2 cellular contexts compared by ENCODE assay signal in the genomic region with DNA sequence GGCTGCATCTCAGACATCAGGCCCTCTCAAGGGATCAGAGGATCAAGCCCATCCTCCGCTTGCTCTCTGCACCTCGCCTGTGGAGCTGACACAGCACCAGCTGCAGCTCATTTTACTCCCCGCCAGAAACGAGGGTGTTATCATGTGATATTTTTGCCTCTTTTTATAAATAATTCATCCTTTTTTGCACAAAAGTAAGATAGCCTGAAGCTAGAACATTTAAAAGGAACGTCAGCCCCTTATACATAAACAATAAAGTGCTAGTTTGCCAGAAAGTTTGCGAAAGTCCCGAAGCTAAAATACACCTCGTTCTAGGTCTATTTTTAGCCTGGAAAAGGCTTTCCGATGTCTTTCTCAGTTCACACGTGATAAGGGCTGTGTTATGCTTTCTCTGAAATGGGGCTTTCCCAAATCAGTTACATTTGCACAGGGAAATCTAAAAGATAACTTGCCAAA.
TF ChIP-seq lines count a peak whose summit lies in the region.

No MANE protein-coding gene starts in this region.

TF ChIP-seq in GM23338, 12 proteins besides CTCF, POLR2A, EP300 and RAD21 (continues in another document):
- TF ChIP-seq NANOG (IDR thresholded peaks at IDR 0.05; ENCODE audit: borderline replicate concordance): no peak
- no peak for TF ChIP-seq CREB1 (CRISPR knock-in tag; IDR thresholded peaks at IDR 0.05; ENCODE audit: low read depth)
- TF ChIP-seq EZH2phosphoT487 (IDR thresholded peaks at IDR 0.05; ENCODE audit: unreplicated experiment): no peak
- TF ChIP-seq, protein P1, sequence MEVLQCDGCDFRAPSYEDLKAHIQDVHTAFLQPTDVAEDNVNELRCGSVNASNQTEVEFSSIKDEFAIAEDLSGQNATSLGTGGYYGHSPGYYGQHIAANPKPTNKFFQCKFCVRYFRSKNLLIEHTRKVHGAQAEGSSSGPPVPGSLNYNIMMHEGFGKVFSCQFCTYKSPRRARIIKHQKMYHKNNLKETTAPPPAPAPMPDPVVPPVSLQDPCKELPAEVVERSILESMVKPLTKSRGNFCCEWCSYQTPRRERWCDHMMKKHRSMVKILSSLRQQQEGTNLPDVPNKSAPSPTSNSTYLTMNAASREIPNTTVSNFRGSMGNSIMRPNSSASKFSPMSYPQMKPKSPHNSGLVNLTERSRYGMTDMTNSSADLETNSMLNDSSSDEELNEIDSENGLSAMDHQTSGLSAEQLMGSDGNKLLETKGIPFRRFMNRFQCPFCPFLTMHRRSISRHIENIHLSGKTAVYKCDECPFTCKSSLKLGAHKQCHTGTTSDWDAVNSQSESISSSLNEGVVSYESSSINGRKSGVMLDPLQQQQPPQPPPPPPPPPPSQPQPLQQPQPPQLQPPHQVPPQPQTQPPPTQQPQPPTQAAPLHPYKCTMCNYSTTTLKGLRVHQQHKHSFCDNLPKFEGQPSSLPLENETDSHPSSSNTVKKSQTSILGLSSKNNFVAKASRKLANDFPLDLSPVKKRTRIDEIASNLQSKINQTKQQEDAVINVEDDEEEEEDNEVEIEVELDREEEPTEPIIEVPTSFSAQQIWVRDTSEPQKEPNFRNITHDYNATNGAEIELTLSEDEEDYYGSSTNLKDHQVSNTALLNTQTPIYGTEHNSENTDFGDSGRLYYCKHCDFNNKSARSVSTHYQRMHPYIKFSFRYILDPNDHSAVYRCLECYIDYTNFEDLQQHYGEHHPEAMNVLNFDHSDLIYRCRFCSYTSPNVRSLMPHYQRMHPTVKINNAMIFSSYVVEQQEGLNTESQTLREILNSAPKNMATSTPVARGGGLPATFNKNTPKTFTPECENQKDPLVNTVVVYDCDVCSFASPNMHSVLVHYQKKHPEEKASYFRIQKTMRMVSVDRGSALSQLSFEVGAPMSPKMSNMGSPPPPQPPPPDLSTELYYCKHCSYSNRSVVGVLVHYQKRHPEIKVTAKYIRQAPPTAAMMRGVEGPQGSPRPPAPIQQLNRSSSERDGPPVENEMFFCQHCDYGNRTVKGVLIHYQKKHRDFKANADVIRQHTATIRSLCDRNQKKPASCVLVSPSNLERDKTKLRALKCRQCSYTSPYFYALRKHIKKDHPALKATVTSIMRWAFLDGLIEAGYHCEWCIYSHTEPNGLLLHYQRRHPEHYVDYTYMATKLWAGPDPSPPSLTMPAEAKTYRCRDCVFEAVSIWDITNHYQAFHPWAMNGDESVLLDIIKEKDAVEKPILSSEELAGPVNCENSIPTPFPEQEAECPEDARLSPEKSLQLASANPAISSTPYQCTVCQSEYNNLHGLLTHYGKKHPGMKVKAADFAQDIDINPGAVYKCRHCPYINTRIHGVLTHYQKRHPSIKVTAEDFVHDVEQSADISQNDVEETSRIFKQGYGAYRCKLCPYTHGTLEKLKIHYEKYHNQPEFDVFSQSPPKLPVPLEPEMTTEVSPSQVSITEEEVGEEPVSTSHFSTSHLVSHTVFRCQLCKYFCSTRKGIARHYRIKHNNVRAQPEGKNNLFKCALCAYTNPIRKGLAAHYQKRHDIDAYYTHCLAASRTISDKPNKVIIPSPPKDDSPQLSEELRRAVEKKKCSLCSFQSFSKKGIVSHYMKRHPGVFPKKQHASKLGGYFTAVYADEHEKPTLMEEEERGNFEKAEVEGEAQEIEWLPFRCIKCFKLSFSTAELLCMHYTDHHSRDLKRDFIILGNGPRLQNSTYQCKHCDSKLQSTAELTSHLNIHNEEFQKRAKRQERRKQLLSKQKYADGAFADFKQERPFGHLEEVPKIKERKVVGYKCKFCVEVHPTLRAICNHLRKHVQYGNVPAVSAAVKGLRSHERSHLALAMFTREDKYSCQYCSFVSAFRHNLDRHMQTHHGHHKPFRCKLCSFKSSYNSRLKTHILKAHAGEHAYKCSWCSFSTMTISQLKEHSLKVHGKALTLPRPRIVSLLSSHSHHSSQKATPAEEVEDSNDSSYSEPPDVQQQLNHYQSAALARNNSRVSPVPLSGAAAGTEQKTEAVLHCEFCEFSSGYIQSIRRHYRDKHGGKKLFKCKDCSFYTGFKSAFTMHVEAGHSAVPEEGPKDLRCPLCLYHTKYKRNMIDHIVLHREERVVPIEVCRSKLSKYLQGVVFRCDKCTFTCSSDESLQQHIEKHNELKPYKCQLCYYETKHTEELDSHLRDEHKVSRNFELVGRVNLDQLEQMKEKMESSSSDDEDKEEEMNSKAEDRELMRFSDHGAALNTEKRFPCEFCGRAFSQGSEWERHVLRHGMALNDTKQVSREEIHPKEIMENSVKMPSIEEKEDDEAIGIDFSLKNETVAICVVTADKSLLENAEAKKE (CRISPR knock-in tag; IDR thresholded peaks at IDR 0.05): no peak
- no peak for TF ChIP-seq STAT1 (IDR thresholded peaks at IDR 0.05; ENCODE audit: unreplicated experiment)
- no peak for TF ChIP-seq JUNB (IDR thresholded peaks at IDR 0.05; ENCODE audit: unreplicated experiment)
- TF ChIP-seq POLR2AphosphoS5 (IDR thresholded peaks at IDR 0.05; ENCODE audit: low read depth): no peak
- TF ChIP-seq, protein P2, sequence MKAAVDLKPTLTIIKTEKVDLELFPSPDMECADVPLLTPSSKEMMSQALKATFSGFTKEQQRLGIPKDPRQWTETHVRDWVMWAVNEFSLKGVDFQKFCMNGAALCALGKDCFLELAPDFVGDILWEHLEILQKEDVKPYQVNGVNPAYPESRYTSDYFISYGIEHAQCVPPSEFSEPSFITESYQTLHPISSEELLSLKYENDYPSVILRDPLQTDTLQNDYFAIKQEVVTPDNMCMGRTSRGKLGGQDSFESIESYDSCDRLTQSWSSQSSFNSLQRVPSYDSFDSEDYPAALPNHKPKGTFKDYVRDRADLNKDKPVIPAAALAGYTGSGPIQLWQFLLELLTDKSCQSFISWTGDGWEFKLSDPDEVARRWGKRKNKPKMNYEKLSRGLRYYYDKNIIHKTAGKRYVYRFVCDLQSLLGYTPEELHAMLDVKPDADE (IDR thresholded peaks at IDR 0.05): no peak
- no peak for TF ChIP-seq ZNF114 (CRISPR knock-in tag; IDR thresholded peaks at IDR 0.05)
- TF ChIP-seq EZH2 (IDR thresholded peaks at IDR 0.05; ENCODE audit: low read depth, unreplicated experiment): no peak

TF ChIP-seq in GM12878, 131 proteins besides CTCF, POLR2A, EP300 and RAD21:
- TF ChIP-seq MEF2A (IDR thresholded peaks at IDR 0.05; ENCODE audit: insufficient read depth, low read depth, low read length) (peak; percentile 82), IKZF1 (conservative IDR thresholded peaks at IDR 0.05) (peak; percentile 63; the same call in 1 of the 2 replicates), TCF12 (IDR thresholded peaks at IDR 0.05; ENCODE audit: low read depth, low read length) (0 out of 2 replicates have a peak, but pooled peaks have one; percentile 17), RAD51 (IDR thresholded peaks at IDR 0.05) (peak; percentile 88), NBN (IDR thresholded peaks at IDR 0.05) (0 out of 2 replicates have a peak, but pooled peaks have one; percentile 19), IKZF2 (IDR thresholded peaks at IDR 0.05) (peak; percentile 65 to 74; a peak in 3 of 4 replicates), ATF7 (IDR thresholded peaks at IDR 0.05; ENCODE audit: low read depth) (peak; percentile 49), ZNF217 (IDR thresholded peaks at IDR 0.05) (no peak), SMARCA5 (IDR thresholded peaks at IDR 0.05) (no peak), CHD4 (IDR thresholded peaks at IDR 0.05) (no peak), SUPT20H (IDR thresholded peaks at IDR 0.05; ENCODE audit: borderline replicate concordance, control insufficient read depth, low read depth, low read length) (no peak), MEF2B (IDR thresholded peaks at IDR 0.05; ENCODE audit: partially characterized antibody, poor library complexity, severe bottlenecking) (peak; percentile 79), NFIC (IDR thresholded peaks at IDR 0.05; ENCODE audit: low read depth, low read length) (peak; percentile 44; the same call in 1 of the 2 replicates), RELA (IDR thresholded peaks at IDR 0.05; ENCODE audit: borderline replicate concordance, partially characterized antibody) (peak; percentile 68), BHLHE40 (IDR thresholded peaks at IDR 0.05; ENCODE audit: borderline replicate concordance in 1 of 2, low read depth in 2 of 2, low read length in 1 of 2) (peak; percentile 78 to 87)
- TF ChIP-seq, protein P3, sequence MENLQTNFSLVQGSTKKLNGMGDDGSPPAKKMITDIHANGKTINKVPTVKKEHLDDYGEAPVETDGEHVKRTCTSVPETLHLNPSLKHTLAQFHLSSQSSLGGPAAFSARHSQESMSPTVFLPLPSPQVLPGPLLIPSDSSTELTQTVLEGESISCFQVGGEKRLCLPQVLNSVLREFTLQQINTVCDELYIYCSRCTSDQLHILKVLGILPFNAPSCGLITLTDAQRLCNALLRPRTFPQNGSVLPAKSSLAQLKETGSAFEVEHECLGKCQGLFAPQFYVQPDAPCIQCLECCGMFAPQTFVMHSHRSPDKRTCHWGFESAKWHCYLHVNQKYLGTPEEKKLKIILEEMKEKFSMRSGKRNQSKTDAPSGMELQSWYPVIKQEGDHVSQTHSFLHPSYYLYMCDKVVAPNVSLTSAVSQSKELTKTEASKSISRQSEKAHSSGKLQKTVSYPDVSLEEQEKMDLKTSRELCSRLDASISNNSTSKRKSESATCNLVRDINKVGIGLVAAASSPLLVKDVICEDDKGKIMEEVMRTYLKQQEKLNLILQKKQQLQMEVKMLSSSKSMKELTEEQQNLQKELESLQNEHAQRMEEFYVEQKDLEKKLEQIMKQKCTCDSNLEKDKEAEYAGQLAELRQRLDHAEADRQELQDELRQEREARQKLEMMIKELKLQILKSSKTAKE (IDR thresholded peaks at IDR 0.05; ENCODE audit: low read depth, poor library complexity, severe bottlenecking): peak; percentile 33
- TF ChIP-seq, protein P4, sequence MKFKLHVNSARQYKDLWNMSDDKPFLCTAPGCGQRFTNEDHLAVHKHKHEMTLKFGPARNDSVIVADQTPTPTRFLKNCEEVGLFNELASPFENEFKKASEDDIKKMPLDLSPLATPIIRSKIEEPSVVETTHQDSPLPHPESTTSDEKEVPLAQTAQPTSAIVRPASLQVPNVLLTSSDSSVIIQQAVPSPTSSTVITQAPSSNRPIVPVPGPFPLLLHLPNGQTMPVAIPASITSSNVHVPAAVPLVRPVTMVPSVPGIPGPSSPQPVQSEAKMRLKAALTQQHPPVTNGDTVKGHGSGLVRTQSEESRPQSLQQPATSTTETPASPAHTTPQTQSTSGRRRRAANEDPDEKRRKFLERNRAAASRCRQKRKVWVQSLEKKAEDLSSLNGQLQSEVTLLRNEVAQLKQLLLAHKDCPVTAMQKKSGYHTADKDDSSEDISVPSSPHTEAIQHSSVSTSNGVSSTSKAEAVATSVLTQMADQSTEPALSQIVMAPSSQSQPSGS (IDR thresholded peaks at IDR 0.05; ENCODE audit: low read length): peak; percentile 50; the same call in 1 of the 2 replicates
- TF ChIP-seq, protein P5, sequence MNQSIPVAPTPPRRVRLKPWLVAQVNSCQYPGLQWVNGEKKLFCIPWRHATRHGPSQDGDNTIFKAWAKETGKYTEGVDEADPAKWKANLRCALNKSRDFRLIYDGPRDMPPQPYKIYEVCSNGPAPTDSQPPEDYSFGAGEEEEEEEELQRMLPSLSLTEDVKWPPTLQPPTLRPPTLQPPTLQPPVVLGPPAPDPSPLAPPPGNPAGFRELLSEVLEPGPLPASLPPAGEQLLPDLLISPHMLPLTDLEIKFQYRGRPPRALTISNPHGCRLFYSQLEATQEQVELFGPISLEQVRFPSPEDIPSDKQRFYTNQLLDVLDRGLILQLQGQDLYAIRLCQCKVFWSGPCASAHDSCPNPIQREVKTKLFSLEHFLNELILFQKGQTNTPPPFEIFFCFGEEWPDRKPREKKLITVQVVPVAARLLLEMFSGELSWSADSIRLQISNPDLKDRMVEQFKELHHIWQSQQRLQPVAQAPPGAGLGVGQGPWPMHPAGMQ (IDR thresholded peaks at IDR 0.05; ENCODE audit: borderline replicate concordance): no peak
- TF ChIP-seq, protein P6, sequence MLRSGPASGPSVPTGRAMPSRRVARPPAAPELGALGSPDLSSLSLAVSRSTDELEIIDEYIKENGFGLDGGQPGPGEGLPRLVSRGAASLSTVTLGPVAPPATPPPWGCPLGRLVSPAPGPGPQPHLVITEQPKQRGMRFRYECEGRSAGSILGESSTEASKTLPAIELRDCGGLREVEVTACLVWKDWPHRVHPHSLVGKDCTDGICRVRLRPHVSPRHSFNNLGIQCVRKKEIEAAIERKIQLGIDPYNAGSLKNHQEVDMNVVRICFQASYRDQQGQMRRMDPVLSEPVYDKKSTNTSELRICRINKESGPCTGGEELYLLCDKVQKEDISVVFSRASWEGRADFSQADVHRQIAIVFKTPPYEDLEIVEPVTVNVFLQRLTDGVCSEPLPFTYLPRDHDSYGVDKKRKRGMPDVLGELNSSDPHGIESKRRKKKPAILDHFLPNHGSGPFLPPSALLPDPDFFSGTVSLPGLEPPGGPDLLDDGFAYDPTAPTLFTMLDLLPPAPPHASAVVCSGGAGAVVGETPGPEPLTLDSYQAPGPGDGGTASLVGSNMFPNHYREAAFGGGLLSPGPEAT (IDR thresholded peaks at IDR 0.05; ENCODE audit: low read depth): peak; percentile 85
